1 cellular context compared by ENCODE assay signal in the genomic region with DNA sequence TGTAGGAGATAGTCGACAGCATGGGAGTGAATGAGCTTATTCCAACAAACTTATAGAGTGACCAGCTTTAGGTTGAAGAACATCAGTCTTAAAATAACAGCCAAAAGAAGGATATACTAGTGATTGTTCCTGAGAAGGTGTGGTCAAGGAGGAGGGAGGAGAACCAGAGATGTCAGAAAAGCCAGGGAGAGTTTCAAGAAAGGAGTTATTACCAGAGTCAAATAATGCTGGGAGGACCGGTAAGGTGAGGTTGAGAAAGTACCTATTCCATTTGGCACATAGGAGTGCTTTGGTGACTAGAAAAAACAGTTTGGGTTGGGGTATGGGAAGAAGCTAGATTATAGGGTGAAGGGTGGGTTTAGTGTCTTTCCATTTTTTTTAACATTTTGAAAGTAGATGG.
TF ChIP-seq lines count a peak whose summit lies in the region.

No MANE protein-coding gene starts in this region.

TF ChIP-seq in IMR-90, 13 proteins besides CTCF, POLR2A, EP300 and RAD21:
- TF ChIP-seq MXI1 (IDR thresholded peaks at IDR 0.05; ENCODE audit: borderline replicate concordance, low read depth, low read length) = no peak
- TF ChIP-seq MAZ (IDR thresholded peaks at IDR 0.05; ENCODE audit: borderline replicate concordance, low read depth, low read length) = no peak
